Comparison of ENCODE assay signal across 8 cellular contexts in genomic region chr7:4775281-4776159, GRCh38. TPM values are rescaled to one million over a fixed set of nuclear protein-coding genes. Genes with fewer than 3 reads are reported as not detected.
DNase-seq lines count a peak whose midpoint lies in the region; ATAC-seq, FAIRE-seq and TF ChIP-seq lines count a peak whose summit lies in the region.

Gene AP5Z1 (plus strand): TSS chr7:4775623. CDS start chr7:4775716, 93 bp downstream.

- 0% methylated on average over 14 of the region's 70 CpGs for WGBS in HepG2 (ENCODE audit: low lambda C conversion rate)

- H3K27me3 ChIP-seq in CD4-positive, CD25-positive, alpha-beta regulatory T cell (ENCODE audit: control insufficient read depth, insufficient read depth, low read length) = no peaks in the 10 kb centered on the region
- no peaks in the 10 kb centered on the region; a peak in 1 of 5 replicates for H3K27me3 ChIP-seq in HepG2 (ENCODE audit: control insufficient read depth in 1 of 2, insufficient read depth in 2 of 2, low read length in 2 of 2)

- H2AFZ ChIP-seq in HepG2 (ENCODE audit: low read length) = no peak within 1 kb of the TSS

- no peaks in the 10 kb centered on the region for H3K9me3 ChIP-seq in CD4-positive, CD25-positive, alpha-beta regulatory T cell (ENCODE audit: control insufficient read depth in 2 of 2, low read length in 2 of 2)
- H3K9me3 ChIP-seq in HepG2 (ENCODE audit: low read length) = no peaks in the 10 kb centered on the region

- H3K4me1 Mint-ChIP-seq in CD4-positive, CD25-positive, alpha-beta regulatory T cell = peaks cover 15 to 50% (median 36%) of the 10 kb centered on the region in 4 donors

- POLR2A ChIA-PET in HepG2 (lab: Yijun Ruan, JAX) = interaction anchor here (0.6 to 2.4 kb wide), 18 partner anchors 9 to 469 kb away, joined by 3 to 17 read pairs (median 5); partner anchors contain the start of genes RADIL and RBAK

- H3K27me3 Mint-ChIP-seq in CD4-positive, CD25-positive, alpha-beta regulatory T cell = peaks cover 4% of the 10 kb centered on the region

- H3K36me3 Mint-ChIP-seq in CD4-positive, CD25-positive, alpha-beta regulatory T cell = peaks cover 11% of the 10 kb centered on the region

- peak within 1 kb of the TSS; percentile 95 for H3K4me3 ChIP-seq in CD4-positive, CD25-positive, alpha-beta regulatory T cell (ENCODE audit: low read depth, low read length)
- peak within 1 kb of the TSS; percentile 96 to 98 (median 97) for H3K4me3 ChIP-seq in HepG2 (replicated peaks in 1 of 3; ENCODE audit: insufficient read depth in 1 of 3, low read depth in 2 of 3, low read length in 3 of 3)

- TF ChIP-seq EP300 in HepG2 (IDR thresholded peaks at IDR 0.05; ENCODE audit: low read depth in 2 of 2, low read length in 2 of 2) (no peak; a peak in 2 of 4 replicates), HepG2 (CRISPR knock-in tag; IDR thresholded peaks at IDR 0.05; ENCODE audit: borderline replicate concordance) (no peak)

- DNase-seq in CD4-positive, CD25-positive, alpha-beta regulatory T cell = peak; percentile 94 to 98 (median 97)
- peak; percentile 97 for DNase-seq in NCI-H82 (lab: John Stamatoyannopoulos, UW)
- peak; percentile 94 to 95 for DNase-seq in activated CD4-positive, alpha-beta T cell treated with anti-CD3 and anti-CD28 coated beads, Interleukin-2, amount 50 U/mL, for 48 hours
- peak; percentile 98 for DNase-seq in dermis blood vessel endothelial cell
- peak; percentile 91 for DNase-seq in HepG2 (ENCODE audit: low spot score)
- peak; percentile 88 to 89 for DNase-seq in stimulated activated CD4-positive, alpha-beta T cell treated with anti-CD3 and anti-CD28 coated beads, Interleukin-2, amount 100 ng/mL, for 48 hours

- H3K36me3 ChIP-seq in CD4-positive, CD25-positive, alpha-beta regulatory T cell (ENCODE audit: control insufficient read depth, insufficient read depth, low read length) = peaks cover 5% of the 10 kb centered on the region
- H3K36me3 ChIP-seq in HepG2 (replicated peaks in 1 of 2; ENCODE audit: control insufficient read depth in 1 of 2, insufficient read depth in 2 of 2, low read length in 2 of 2) = peaks cover 0 to 4% of the 10 kb centered on the region in 2 experiments; a peak in 1 of 5 replicates

- H3K4me1 ChIP-seq in CD4-positive, CD25-positive, alpha-beta regulatory T cell (ENCODE audit: control insufficient read depth, insufficient read depth, low read length, poor library complexity, severe bottlenecking) = peaks cover 34% of the 10 kb centered on the region
- H3K4me1 ChIP-seq in HepG2 (ENCODE audit: insufficient read depth, low read length) = peaks cover 39% of the 10 kb centered on the region

- H3K27ac ChIP-seq in CD4-positive, CD25-positive, alpha-beta regulatory T cell (ENCODE audit: insufficient read depth, low read length, poor library complexity, severe bottlenecking) = peak within 1 kb of the TSS; percentile 97
- H3K27ac ChIP-seq in HepG2 (ENCODE audit: extremely low read length, insufficient read depth, low read length) = peak within 1 kb of the TSS; percentile 94

- FAIRE-seq in HepG2 (lab: Jason Lieb, UNC) = peak; percentile 71

- peak; percentile 76 to 86 for TF ChIP-seq POLR2A in HepG2 (IDR thresholded peaks at IDR 0.05; ENCODE audit: insufficient read depth in 1 of 2, low read depth in 2 of 2, low read length in 2 of 2)

- TF ChIP-seq RAD21 in HepG2 (CRISPR knock-in tag; IDR thresholded peaks at IDR 0.05) = no peak; the same call in none of the 2 replicates

- H4K20me1 ChIP-seq in HepG2 (ENCODE audit: insufficient read depth, low read length) = no peaks in the 10 kb centered on the region

- no peaks in the 10 kb centered on the region for H3K9me3 Mint-ChIP-seq in CD4-positive, CD25-positive, alpha-beta regulatory T cell

- peak within 1 kb of the TSS; percentile 99 to 100 (median 99) for H3K27ac Mint-ChIP-seq in CD4-positive, CD25-positive, alpha-beta regulatory T cell

- in situ Hi-C loops in HepG2 (cut with HindIII; ENCODE audit: extremely low pct_ligation_motif_present, low pct_unique_long_range_greater_than_20kb) = no loop called here

- peak; percentile 7; the same call in 1 of the 2 replicates for TF ChIP-seq CTCF in HepG2 (CRISPR knock-in tag; IDR thresholded peaks at IDR 0.05)

- H3K79me2 ChIP-seq in HepG2 (ENCODE audit: insufficient read depth, low read length) = peaks cover 27% of the 10 kb centered on the region

- no TSS peak for BruUV-seq in HepG2 (replicated peaks; lab: Mats Ljungman, UMichigan)

- peak within 1 kb of the TSS; percentile 91 for H3K9ac ChIP-seq in HepG2 (ENCODE audit: insufficient read depth, low read depth, low read length)

- peak within 1 kb of the TSS; percentile 98 to 100 (median 99) for H3K4me3 Mint-ChIP-seq in CD4-positive, CD25-positive, alpha-beta regulatory T cell

- CTCF ChIA-PET in HepG2 (lab: Yijun Ruan, JAX; ENCODE audit: low intra/inter-chr PET ratio, low total read pairs) = no interaction called here

- H3K4me2 ChIP-seq in HepG2 (ENCODE audit: low read depth, low read length) = peak within 1 kb of the TSS; percentile 96

- peak; percentile 92 for ATAC-seq in CD4-positive, CD25-positive, alpha-beta regulatory T cell (ENCODE audit: low read depth in 2 of 2)
- ATAC-seq in GM19397 (IDR thresholded peaks at IDR 0.05; ENCODE audit: unreplicated experiment) (peak; percentile 96), HG03565 (IDR thresholded peaks at IDR 0.05; ENCODE audit: unreplicated experiment) (peak; percentile 88), HepG2 (peak; percentile 93)

- intact Hi-C loops in HepG2 (cut with micrococcal nuclease; ENCODE audit: unreplicated experiment) = no loop called here

TF ChIP-seq in HepG2, 621 proteins besides CTCF, POLR2A, EP300 and RAD21 (continues in another document):
- TF ChIP-seq SIN3A (IDR thresholded peaks at IDR 0.05; ENCODE audit: borderline replicate concordance, low read depth, low read length) = peak; percentile 94
- TF ChIP-seq ZNF362 (CRISPR knock-in tag; IDR thresholded peaks at IDR 0.05; ENCODE audit: borderline replicate concordance) = peak; percentile 7; the same call in 1 of the 2 replicates
- TF ChIP-seq HINFP (CRISPR knock-in tag; IDR thresholded peaks at IDR 0.05; ENCODE audit: low read depth) = 0 out of 2 replicates have a peak, but pooled peaks have one; percentile 17

RNA-seq across cellular contexts. Expression of gene AP5Z1, which starts in this region (rescaled TPM):
- 130 TPM for total RNA-seq in CD4-positive, CD25-positive, alpha-beta regulatory T cell
- polyA plus RNA-seq in CD4-positive, CD25-positive, alpha-beta regulatory T cell = 10 to 100 TPM; 36.3 to 51.9 (median 44.7) TPM
- total RNA-seq in dermis blood vessel endothelial cell (28.3 and 32.3 TPM in 2 replicates), HepG2 (2016; rRNA removed; fragmentation: Illumina TruSeq; extraction: Trizol) (7.4 and 15.1 TPM in 2 replicates)
- total RNA-seq in HepG2 (2016; cell fraction: cytosol; rRNA removed; fragmentation: Illumina TruSeq; extraction: Trizol; ENCODE audit: low read depth) = 3.5 and 6.4 TPM in 2 replicates
- total RNA-seq in HepG2 (2016; cell fraction: insoluble cytoplasmic fraction; rRNA removed; fragmentation: Illumina TruSeq; extraction: Trizol) = 7.5 and 15.3 TPM in 2 replicates
- total RNA-seq in HepG2 (2016; cell fraction: membrane; rRNA removed; fragmentation: Illumina TruSeq; extraction: Trizol) = 4.1 and 5.0 TPM in 2 replicates
- 18.0 and 18.9 TPM in 2 replicates for total RNA-seq in HepG2 (2016; cell fraction: nucleus; rRNA removed; fragmentation: Illumina TruSeq; extraction: Trizol)
- 9.3 and 16.0 TPM in 2 replicates for polyA plus RNA-seq in HepG2 (2011; rRNA removed)
- 3.8 and 7.7 TPM in 2 replicates for polyA plus RNA-seq in HepG2 (2011; cell fraction: cytosol; rRNA removed)
- 83.4 and 101 TPM in 2 replicates for polyA plus RNA-seq in HepG2 (2011; cell fraction: nucleus; rRNA removed)
- 5.9 and 7.4 TPM in 2 replicates for polyA plus RNA-seq in HepG2 (2012)
- 1.8 and 2.1 TPM in 2 replicates for polyA plus RNA-seq in HepG2 (2016; cell fraction: cytosol; fragmentation: Illumina TruSeq; extraction: Trizol; ENCODE audit: low read depth)
- 7.7 and 9.3 TPM in 2 replicates for polyA plus RNA-seq in HepG2 (2016; cell fraction: insoluble cytoplasmic fraction; fragmentation: Illumina TruSeq; extraction: Trizol; ENCODE audit: low read depth)
- polyA plus RNA-seq in HepG2 (2016; cell fraction: membrane; fragmentation: Illumina TruSeq; extraction: Trizol; ENCODE audit: low read depth) = 3.1 and 4.0 TPM in 2 replicates
- polyA plus RNA-seq in HepG2 (2016; cell fraction: nucleus; fragmentation: Illumina TruSeq; extraction: Trizol; ENCODE audit: insufficient read depth, low read depth) = 42.6 and 43.4 TPM in 2 replicates
- polyA minus RNA-seq in HepG2 (2011; rRNA and poly(A)+ RNA removed; ENCODE audit: low replicate concordance) = 14.8 and 17.9 TPM in 2 replicates
- polyA minus RNA-seq in HepG2 (2011; cell fraction: cytosol; rRNA and poly(A)+ RNA removed) = 6.2 and 7.0 TPM in 2 replicates
- 28.0 and 28.3 TPM in 2 replicates for polyA minus RNA-seq in HepG2 (2011; cell fraction: nucleus; rRNA and poly(A)+ RNA removed)

Comparison
In these comparisons a context has a peak if more than half of its experiments do, and no peak if none do; other contexts are left out.
1. Peak in every context shown above with its lines: DNase-seq, ATAC-seq, H3K4me3 ChIP-seq and H3K27ac ChIP-seq.